Comparison of ENCODE assay signal across 8 cellular contexts in genomic region chr13:113742000-113742441, GRCh38. TPM values are rescaled to one million over a fixed set of nuclear protein-coding genes. Genes with fewer than 3 reads are reported as not detected.
DNase-seq lines count a peak whose midpoint lies in the region; ATAC-seq and TF ChIP-seq lines count a peak whose summit lies in the region.

No MANE protein-coding gene starts in this region.

- no peaks in the 10 kb centered on the region for H3K9me3 ChIP-seq in BE2C

- no peak overlapping the region for H3K27ac Mint-ChIP-seq in natural killer cell treated with Interleukin-12 subunit alpha and Interleukin-12 subunit beta and Interleukin-15 and Interleukin-18, amount 100 ng/mL, for 72 hours

- no peaks in the 10 kb centered on the region for H3K36me3 Mint-ChIP-seq in natural killer cell treated with Interleukin-12 subunit alpha and Interleukin-12 subunit beta and Interleukin-15 and Interleukin-18, amount 100 ng/mL, for 72 hours

- no peaks in the 10 kb centered on the region for H3K36me3 ChIP-seq in BE2C
- no peaks in the 10 kb centered on the region for H3K36me3 ChIP-seq in H7 (replicated peaks; ENCODE audit: control insufficient read depth, insufficient read depth, low read length)

- DNase-seq in BE2C = peak; percentile 88
- peak; percentile 90 for DNase-seq in H7
- DNase-seq in RKO (ENCODE audit: low spot score) = peak; percentile 12
- peak; percentile 10 to 51 for DNase-seq in dermis microvascular lymphatic vessel endothelial cell (ENCODE audit: low read depth in 2 of 2)
- no peak for DNase-seq in natural killer cell treated with Interleukin-12 subunit alpha and Interleukin-12 subunit beta and Interleukin-15 and Interleukin-18, amount 100 ng/mL, for 72 hours (ENCODE audit: low spot score)
- DNase-seq in activated effector memory CD4-positive, alpha-beta T cell treated with anti-CD3 and anti-CD28 coated beads, Interleukin-2, amount 50 U/mL, for 16 hours = no peak
- DNase-seq in NCI-H1105 treated with DMSO at 0.1 percent for 48 hours (lab: John Stamatoyannopoulos, UW) = no peak

- no peaks in the 10 kb centered on the region for H3K27me3 ChIP-seq in BE2C
- H3K27me3 ChIP-seq in H7 (ENCODE audit: control insufficient read depth, insufficient read depth, low read length) = no peaks in the 10 kb centered on the region

- H3K9me3 Mint-ChIP-seq in natural killer cell treated with Interleukin-12 subunit alpha and Interleukin-12 subunit beta and Interleukin-15 and Interleukin-18, amount 100 ng/mL, for 72 hours = no peaks in the 10 kb centered on the region

- peak; percentile 60 for TF ChIP-seq CTCF in BE2C (IDR thresholded peaks at IDR 0.05; ENCODE audit: low read depth, low read length)

- peaks cover 14% of the 10 kb centered on the region for H3K4me1 ChIP-seq in BE2C

- H3K4me3 Mint-ChIP-seq in natural killer cell treated with Interleukin-12 subunit alpha and Interleukin-12 subunit beta and Interleukin-15 and Interleukin-18, amount 100 ng/mL, for 72 hours = peak overlapping the region; percentile 4

- peaks cover 8 to 29% of the 10 kb centered on the region in 2 donors for H3K27me3 Mint-ChIP-seq in natural killer cell treated with Interleukin-12 subunit alpha and Interleukin-12 subunit beta and Interleukin-15 and Interleukin-18, amount 100 ng/mL, for 72 hours

- peaks cover 12 to 14% of the 10 kb centered on the region in 2 donors for H3K4me1 Mint-ChIP-seq in natural killer cell treated with Interleukin-12 subunit alpha and Interleukin-12 subunit beta and Interleukin-15 and Interleukin-18, amount 100 ng/mL, for 72 hours (ENCODE audit: low read depth in 2 of 2)

- H3K4me3 ChIP-seq in BE2C (ENCODE audit: low read depth, low read length) (no peak overlapping the region), H7 (ENCODE audit: insufficient read depth, low read depth, low read length) (no peak overlapping the region)

- ATAC-seq in natural killer cell treated with Interleukin-12 subunit alpha and Interleukin-12 subunit beta and Interleukin-15 and Interleukin-18, amount 100 ng/mL, for 72 hours = peak; percentile 51 to 55
- no peak for ATAC-seq in GM18519 (IDR thresholded peaks at IDR 0.05; ENCODE audit: low FRiP score, unreplicated experiment)

RNA-seq across cellular contexts. Expression of gene TMEM255B, which starts 17.0 kb away (rescaled TPM):
- polyA plus RNA-seq in BE2C (2012; ENCODE audit: insufficient read depth, insufficient read length, low read depth) = 0.14 TPM
- 0.70 and 2.7 TPM in 2 replicates for total RNA-seq in H7 (2014; rRNA removed; shearing (Covaris generic))
- 45.6 and 51.7 TPM in 2 replicates for total RNA-seq in dermis microvascular lymphatic vessel endothelial cell
- 1 to 10 TPM; 1.3 to 2.2 TPM for total RNA-seq in natural killer cell treated with Interleukin-12 subunit alpha and Interleukin-12 subunit beta and Interleukin-15 and Interleukin-18, amount 100 ng/mL, for 72 hours

Comparison
In these comparisons a context has a peak if more than half of its experiments do, and no peak if none do; other contexts are left out.
1. DNase-seq: peak in BE2C (single experiment), H7 (single experiment), RKO (single experiment) and dermis microvascular lymphatic vessel endothelial cell (2 of 2); none in natural killer cell treated with Interleukin-12 subunit alpha and Interleukin-12 subunit beta and Interleukin-15 and Interleukin-18, amount 100 ng/mL, for 72 hours (single experiment), activated effector memory CD4-positive, alpha-beta T cell treated with anti-CD3 and anti-CD28 coated beads, Interleukin-2, amount 50 U/mL, for 16 hours (single experiment) and NCI-H1105 treated with DMSO at 0.1 percent for 48 hours (single experiment).
2. RNA of gene TMEM255B, which starts 17.0 kb away (total RNA-seq): 45.6 to 51.7 TPM in dermis microvascular lymphatic vessel endothelial cell; 0.70 to 2.7 TPM in H7 and 1.3 to 2.2 TPM in natural killer cell treated with Interleukin-12 subunit alpha and Interleukin-12 subunit beta and Interleukin-15 and Interleukin-18, amount 100 ng/mL, for 72 hours; every median in the first group is over 10 times any median in the second.